1 cellular context compared by ENCODE assay signal in the genomic region with DNA sequence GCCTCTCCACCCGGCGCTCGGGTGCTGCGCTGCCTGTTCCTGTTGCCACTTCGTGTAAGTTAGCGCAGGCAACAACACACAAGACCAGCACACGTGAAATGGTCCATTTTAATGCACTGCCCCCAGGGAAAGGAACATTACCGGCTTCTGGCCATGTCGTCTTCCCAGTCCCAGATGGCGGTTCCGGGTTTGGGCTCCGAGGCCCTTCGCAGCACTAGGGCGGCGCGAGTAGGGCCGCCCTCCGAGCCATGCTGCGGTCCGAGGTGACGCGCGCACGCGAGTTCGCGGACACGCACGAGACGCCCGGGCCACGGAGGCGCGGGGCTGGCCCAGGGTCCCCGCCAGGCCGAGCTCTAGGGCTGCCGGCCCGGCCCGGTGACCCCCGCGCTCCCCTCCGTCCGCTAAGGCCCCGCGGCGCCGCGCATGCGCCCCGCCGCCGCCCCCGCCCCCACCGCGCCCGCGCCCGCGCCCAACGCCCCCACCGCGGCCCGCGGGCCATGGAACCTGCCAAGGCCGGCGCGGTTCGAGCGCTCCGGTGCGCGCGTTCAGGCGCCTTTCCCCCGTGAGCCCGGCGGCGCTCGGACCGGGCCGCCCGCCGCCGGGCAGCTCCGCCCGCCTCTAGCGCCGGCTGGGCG.
A peak's percentile ranks its signal among the peaks of the same experiment; 100 is the strongest.
TF ChIP-seq lines count a peak whose summit lies in the region.

No MANE protein-coding gene starts in this region.

TF ChIP-seq in K562, 482 proteins besides CTCF, POLR2A, EP300 and RAD21 (continued from another document and continues in another):
- TF ChIP-seq, protein P1, sequence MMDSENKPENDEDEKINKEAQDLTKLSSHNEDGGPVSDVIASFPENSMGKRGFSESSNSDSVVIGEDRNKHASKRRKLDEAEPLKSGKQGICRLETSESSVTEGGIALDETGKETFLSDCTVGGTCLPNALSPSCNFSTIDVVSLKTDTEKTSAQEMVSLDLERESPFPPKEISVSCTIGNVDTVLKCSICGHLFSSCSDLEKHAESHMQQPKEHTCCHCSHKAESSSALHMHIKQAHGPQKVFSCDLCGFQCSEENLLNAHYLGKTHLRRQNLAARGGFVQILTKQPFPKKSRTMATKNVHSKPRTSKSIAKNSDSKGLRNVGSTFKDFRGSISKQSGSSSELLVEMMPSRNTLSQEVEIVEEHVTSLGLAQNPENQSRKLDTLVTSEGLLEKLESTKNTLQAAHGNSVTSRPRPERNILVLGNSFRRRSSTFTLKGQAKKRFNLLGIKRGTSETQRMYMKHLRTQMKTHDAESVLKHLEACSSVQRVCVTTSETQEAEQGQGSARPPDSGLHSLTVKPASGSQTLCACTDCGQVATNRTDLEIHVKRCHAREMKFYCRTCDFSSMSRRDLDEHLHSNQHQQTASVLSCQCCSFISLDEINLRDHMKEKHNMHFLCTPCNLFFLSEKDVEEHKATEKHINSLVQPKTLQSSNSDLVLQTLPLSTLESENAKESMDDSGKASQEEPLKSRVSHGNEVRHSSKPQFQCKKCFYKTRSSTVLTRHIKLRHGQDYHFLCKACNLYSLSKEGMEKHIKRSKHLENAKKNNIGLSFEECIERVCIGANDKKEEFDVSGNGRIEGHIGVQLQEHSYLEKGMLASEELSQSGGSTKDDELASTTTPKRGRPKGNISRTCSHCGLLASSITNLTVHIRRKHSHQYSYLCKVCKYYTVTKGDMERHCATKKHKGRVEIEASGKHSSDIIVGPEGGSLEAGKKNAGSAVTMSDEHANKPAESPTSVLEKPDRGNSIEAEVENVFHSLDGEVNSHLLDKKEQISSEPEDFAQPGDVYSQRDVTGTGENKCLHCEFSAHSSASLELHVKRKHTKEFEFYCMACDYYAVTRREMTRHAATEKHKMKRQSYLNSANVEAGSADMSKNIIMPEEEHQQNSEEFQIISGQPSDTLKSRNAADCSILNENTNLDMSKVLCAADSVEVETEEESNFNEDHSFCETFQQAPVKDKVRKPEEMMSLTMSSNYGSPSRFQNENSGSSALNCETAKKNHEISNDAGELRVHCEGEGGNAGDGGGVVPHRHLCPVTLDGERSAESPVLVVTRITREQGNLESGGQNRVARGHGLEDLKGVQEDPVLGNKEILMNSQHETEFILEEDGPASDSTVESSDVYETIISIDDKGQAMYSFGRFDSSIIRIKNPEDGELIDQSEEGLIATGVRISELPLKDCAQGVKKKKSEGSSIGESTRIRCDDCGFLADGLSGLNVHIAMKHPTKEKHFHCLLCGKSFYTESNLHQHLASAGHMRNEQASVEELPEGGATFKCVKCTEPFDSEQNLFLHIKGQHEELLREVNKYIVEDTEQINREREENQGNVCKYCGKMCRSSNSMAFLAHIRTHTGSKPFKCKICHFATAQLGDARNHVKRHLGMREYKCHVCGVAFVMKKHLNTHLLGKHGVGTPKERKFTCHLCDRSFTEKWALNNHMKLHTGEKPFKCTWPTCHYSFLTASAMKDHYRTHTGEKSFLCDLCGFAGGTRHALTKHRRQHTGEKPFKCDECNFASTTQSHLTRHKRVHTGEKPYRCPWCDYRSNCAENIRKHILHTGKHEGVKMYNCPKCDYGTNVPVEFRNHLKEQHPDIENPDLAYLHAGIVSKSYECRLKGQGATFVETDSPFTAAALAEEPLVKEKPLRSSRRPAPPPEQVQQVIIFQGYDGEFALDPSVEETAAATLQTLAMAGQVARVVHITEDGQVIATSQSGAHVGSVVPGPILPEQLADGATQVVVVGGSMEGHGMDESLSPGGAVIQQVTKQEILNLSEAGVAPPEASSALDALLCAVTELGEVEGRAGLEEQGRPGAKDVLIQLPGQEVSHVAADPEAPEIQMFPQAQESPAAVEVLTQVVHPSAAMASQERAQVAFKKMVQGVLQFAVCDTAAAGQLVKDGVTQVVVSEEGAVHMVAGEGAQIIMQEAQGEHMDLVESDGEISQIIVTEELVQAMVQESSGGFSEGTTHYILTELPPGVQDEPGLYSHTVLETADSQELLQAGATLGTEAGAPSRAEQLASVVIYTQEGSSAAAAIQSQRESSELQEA (IDR thresholded peaks at IDR 0.05; ENCODE audit: low read depth), result no peak
- no peak for TF ChIP-seq ZBTB43 (CRISPR knock-in tag; IDR thresholded peaks at IDR 0.05)
- TF ChIP-seq TBP (optimal IDR thresholded peaks at IDR 0.05; ENCODE audit: low read depth, low read length), result peak; percentile 12
- TF ChIP-seq ZNF408 (CRISPR knock-in tag; IDR thresholded peaks at IDR 0.05; ENCODE audit: low read depth), result no peak
- TF ChIP-seq ELF1 (tag; IDR thresholded peaks at IDR 0.05), result peak; percentile 74
- TF ChIP-seq CTCFL (IDR thresholded peaks at IDR 0.05; ENCODE audit: borderline replicate concordance, insufficient read depth, low read depth, low read length, poor library complexity, severe bottlenecking), result no peak
- TF ChIP-seq ZMIZ1 (IDR thresholded peaks at IDR 0.05; ENCODE audit: low read depth in 2 of 2, low read length in 2 of 2), result no peak
- no peak for TF ChIP-seq DEAF1 (CRISPR knock-in tag; IDR thresholded peaks at IDR 0.05)
- TF ChIP-seq BCOR (IDR thresholded peaks at IDR 0.05), result no peak
- TF ChIP-seq, protein P2, sequence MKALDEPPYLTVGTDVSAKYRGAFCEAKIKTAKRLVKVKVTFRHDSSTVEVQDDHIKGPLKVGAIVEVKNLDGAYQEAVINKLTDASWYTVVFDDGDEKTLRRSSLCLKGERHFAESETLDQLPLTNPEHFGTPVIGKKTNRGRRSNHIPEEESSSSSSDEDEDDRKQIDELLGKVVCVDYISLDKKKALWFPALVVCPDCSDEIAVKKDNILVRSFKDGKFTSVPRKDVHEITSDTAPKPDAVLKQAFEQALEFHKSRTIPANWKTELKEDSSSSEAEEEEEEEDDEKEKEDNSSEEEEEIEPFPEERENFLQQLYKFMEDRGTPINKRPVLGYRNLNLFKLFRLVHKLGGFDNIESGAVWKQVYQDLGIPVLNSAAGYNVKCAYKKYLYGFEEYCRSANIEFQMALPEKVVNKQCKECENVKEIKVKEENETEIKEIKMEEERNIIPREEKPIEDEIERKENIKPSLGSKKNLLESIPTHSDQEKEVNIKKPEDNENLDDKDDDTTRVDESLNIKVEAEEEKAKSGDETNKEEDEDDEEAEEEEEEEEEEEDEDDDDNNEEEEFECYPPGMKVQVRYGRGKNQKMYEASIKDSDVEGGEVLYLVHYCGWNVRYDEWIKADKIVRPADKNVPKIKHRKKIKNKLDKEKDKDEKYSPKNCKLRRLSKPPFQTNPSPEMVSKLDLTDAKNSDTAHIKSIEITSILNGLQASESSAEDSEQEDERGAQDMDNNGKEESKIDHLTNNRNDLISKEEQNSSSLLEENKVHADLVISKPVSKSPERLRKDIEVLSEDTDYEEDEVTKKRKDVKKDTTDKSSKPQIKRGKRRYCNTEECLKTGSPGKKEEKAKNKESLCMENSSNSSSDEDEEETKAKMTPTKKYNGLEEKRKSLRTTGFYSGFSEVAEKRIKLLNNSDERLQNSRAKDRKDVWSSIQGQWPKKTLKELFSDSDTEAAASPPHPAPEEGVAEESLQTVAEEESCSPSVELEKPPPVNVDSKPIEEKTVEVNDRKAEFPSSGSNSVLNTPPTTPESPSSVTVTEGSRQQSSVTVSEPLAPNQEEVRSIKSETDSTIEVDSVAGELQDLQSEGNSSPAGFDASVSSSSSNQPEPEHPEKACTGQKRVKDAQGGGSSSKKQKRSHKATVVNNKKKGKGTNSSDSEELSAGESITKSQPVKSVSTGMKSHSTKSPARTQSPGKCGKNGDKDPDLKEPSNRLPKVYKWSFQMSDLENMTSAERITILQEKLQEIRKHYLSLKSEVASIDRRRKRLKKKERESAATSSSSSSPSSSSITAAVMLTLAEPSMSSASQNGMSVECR (CRISPR knock-in tag; IDR thresholded peaks at IDR 0.05), result no peak
- TF ChIP-seq E2F3 (CRISPR knock-in tag; IDR thresholded peaks at IDR 0.05), result no peak
- TF ChIP-seq PHF21A (IDR thresholded peaks at IDR 0.05; ENCODE audit: borderline replicate concordance, low read depth), result no peak
- TF ChIP-seq THRB (CRISPR knock-in tag; conservative IDR thresholded peaks at IDR 0.05), result no peak
- TF ChIP-seq NFXL1 (CRISPR knock-in tag; IDR thresholded peaks at IDR 0.05), result no peak
- TF ChIP-seq ADNP (tag; IDR thresholded peaks at IDR 0.05), result no peak
- no peak for TF ChIP-seq FOXJ2 (tag; IDR thresholded peaks at IDR 0.05)
- peak; percentile 73 for TF ChIP-seq RBBP5 (IDR thresholded peaks at IDR 0.05; ENCODE audit: borderline replicate concordance, insufficient read depth, low read length, poor library complexity, severe bottlenecking)
- no peak for TF ChIP-seq JUND (IDR thresholded peaks at IDR 0.05; ENCODE audit: borderline replicate concordance, low read depth, low read length)
- no peak for TF ChIP-seq JUND (tag; IDR thresholded peaks at IDR 0.05; ENCODE audit: borderline replicate concordance, low read depth, low read length)
- no peak for TF ChIP-seq ELK3 (CRISPR knock-in tag; IDR thresholded peaks at IDR 0.05)
- peak; percentile 23 for TF ChIP-seq POLR2B (IDR thresholded peaks at IDR 0.05; ENCODE audit: low read depth, partially characterized antibody)
- TF ChIP-seq CBFA2T2 (conservative IDR thresholded peaks at IDR 0.05), result no peak
- TF ChIP-seq SAFB (IDR thresholded peaks at IDR 0.05; ENCODE audit: borderline replicate concordance, low read depth, low read length), result peak; percentile 96
- no peak for TF ChIP-seq HMG20B (CRISPR knock-in tag; IDR thresholded peaks at IDR 0.05)
- no peak; the same call in 1 of the 2 replicates for TF ChIP-seq BHLHE40 (IDR thresholded peaks at IDR 0.05; ENCODE audit: low read length)
- no peak for TF ChIP-seq TCF3 (CRISPR knock-in tag; IDR thresholded peaks at IDR 0.05)
- no peak for TF ChIP-seq HNRNPUL1 (IDR thresholded peaks at IDR 0.05; ENCODE audit: low read length)
- TF ChIP-seq TAL1 (IDR thresholded peaks at IDR 0.05), result no peak
- TF ChIP-seq FOXA1 (IDR thresholded peaks at IDR 0.05; ENCODE audit: borderline replicate concordance), result no peak
